In the genomic region with DNA sequence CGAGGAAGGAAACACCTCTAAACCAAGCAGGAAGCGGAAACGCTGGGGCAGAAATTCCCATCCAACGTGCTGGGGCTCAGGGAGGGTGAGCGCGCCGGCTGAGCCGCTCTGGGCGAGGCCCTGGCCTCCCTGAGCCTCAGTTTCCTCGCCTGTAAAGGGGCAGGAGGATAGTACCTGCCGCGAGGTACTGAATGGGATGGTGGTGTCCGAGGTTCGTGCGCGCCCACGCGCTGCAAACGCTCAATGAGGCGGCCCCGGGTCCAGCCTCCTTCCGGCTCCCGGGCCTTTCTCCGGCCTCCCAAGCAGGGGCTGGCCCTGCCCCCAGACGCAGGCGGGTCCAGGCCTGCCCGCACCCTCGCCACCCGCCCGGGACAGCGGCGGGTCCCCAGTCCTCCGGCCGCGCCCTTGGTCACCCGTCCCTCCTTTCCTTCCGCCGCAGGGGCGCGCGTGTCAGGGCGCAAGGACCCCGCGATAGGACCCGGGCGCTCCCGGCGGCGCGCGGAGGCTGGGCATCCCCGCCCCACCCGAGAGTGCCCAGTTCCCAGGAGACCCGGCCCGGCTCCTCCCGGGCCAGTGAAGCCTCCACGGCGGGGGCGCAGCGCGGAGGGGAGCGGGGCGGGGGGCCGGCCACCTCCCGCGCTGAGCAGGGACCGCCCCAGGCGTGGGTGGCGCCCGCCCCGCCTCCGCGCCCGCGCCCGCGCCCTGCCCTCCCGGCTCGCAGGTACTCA, we compare ENCODE assay signal across 1 cellular context.
TF ChIP-seq lines count a peak whose summit lies in the region.

No MANE protein-coding gene starts in this region.

TF ChIP-seq in H1, 55 proteins besides CTCF, POLR2A, EP300 and RAD21:
- TF ChIP-seq KDM4A (IDR thresholded peaks at IDR 0.05; ENCODE audit: low read depth, low read length, severe bottlenecking) (peak; percentile 99), TBP (IDR thresholded peaks at IDR 0.05; ENCODE audit: low read depth, low read length) (no peak), RBBP5 (IDR thresholded peaks at IDR 0.05; ENCODE audit: borderline replicate concordance, low read depth, low read length) (0 out of 2 replicates have a peak, but pooled peaks have one; percentile 24), BACH1 (IDR thresholded peaks at IDR 0.05; ENCODE audit: low read length) (no peak), GABPA (IDR thresholded peaks at IDR 0.05; ENCODE audit: borderline replicate concordance, insufficient read depth, low read length) (peak; percentile 50; the same call in 1 of the 2 replicates), EZH2 (IDR thresholded peaks at IDR 0.05; ENCODE audit: low read depth, low read length, severe bottlenecking) (peak; percentile 69), HDAC2 (IDR thresholded peaks at IDR 0.05; ENCODE audit: borderline replicate concordance in 1 of 2, low read depth in 2 of 2, low read length in 2 of 2) (peak in 1 of 2 experiments; percentile 42; a peak in 1 of 4 replicates), SUZ12 (IDR thresholded peaks at IDR 0.05; ENCODE audit: low read length) (peak; percentile 68)
- TF ChIP-seq, protein P1, sequence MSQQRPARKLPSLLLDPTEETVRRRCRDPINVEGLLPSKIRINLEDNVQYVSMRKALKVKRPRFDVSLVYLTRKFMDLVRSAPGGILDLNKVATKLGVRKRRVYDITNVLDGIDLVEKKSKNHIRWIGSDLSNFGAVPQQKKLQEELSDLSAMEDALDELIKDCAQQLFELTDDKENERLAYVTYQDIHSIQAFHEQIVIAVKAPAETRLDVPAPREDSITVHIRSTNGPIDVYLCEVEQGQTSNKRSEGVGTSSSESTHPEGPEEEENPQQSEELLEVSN (IDR thresholded peaks at IDR 0.05), result peak; percentile 65; the same call in 1 of the 2 replicates
- TF ChIP-seq, protein P2, sequence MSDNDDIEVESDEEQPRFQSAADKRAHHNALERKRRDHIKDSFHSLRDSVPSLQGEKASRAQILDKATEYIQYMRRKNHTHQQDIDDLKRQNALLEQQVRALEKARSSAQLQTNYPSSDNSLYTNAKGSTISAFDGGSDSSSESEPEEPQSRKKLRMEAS (IDR thresholded peaks at IDR 0.05), result peak; percentile 15; the same call in 1 of the 2 replicates
TF ChIP-seq in H1: peak in this region for 8.
